In genomic region chr14:100645200-100645985, GRCh38 we compare ENCODE assay signal across 7 cellular contexts. TPM values are rescaled to one million over a fixed set of nuclear protein-coding genes. Genes with fewer than 3 reads are reported as not detected.
A peak's percentile ranks its signal among the peaks of the same experiment; 100 is the strongest.
DNase-seq lines count a peak whose midpoint lies in the region; ATAC-seq and TF ChIP-seq lines count a peak whose summit lies in the region.

No MANE protein-coding gene starts in this region.

- H3K9ac ChIP-seq in endodermal cell (ENCODE audit: extremely low read depth, low read length, poor library complexity, severe bottlenecking): no peak overlapping the region

- H3K27ac ChIP-seq in endodermal cell (ENCODE audit: low read depth, low read length): no peak overlapping the region

- H3K27me3 Mint-ChIP-seq in endodermal cell (ENCODE audit: insufficient read depth) (peaks cover 6% of the 10 kb centered on the region), mesothelial cell of epicardium (ENCODE audit: low read depth) (peaks cover 2% of the 10 kb centered on the region)

- TF ChIP-seq CTCF in endodermal cell (conservative IDR thresholded peaks at IDR 0.05) (peak; percentile 87), mesothelial cell of epicardium (IDR thresholded peaks at IDR 0.05; ENCODE audit: unreplicated experiment) (peak; percentile 63)

- H3K4me1 ChIP-seq in endodermal cell (ENCODE audit: control insufficient read depth, insufficient read depth, low read length): peaks cover 9% of the 10 kb centered on the region

- H3K36me3 Mint-ChIP-seq in endodermal cell (ENCODE audit: low read depth): no peaks in the 10 kb centered on the region
- no peaks in the 10 kb centered on the region for H3K36me3 Mint-ChIP-seq in mesothelial cell of epicardium

- no peak overlapping the region for H3K4me3 ChIP-seq in endodermal cell (ENCODE audit: low read length)

- peak; percentile 72 for ATAC-seq in GM18498 (IDR thresholded peaks at IDR 0.05; ENCODE audit: unreplicated experiment)

- H3K4me3 Mint-ChIP-seq in endodermal cell (peak overlapping the region; percentile 27), mesothelial cell of epicardium (no peak overlapping the region)

- peaks cover 11% of the 10 kb centered on the region for H3K9me3 ChIP-seq in endodermal cell (ENCODE audit: control insufficient read depth, low read length)

- H3K27me3 ChIP-seq in endodermal cell (ENCODE audit: control insufficient read depth, insufficient read depth, low read length, poor library complexity, severe bottlenecking): no peaks in the 10 kb centered on the region

- DNase-seq in HPDE6-E6E7 (ENCODE audit: extremely low spot score): peak; percentile 90
- DNase-seq in NOMO-1 (lab: John Stamatoyannopoulos, UW; ENCODE audit: unreplicated experiment in 2 of 2): peak; percentile 81 to 87
- peak; percentile 93 for DNase-seq in activated CD8-positive, alpha-beta memory T cell treated with anti-CD3 and anti-CD28 coated beads for 24 hours
- peak; percentile 97 for DNase-seq in endodermal cell
- DNase-seq in mesothelial cell of epicardium (ENCODE audit: low spot score in 2 of 2, unreplicated experiment in 2 of 2): peak; percentile 70 to 81
- peak; percentile 62 to 72 for DNase-seq in stimulated activated CD8-positive, alpha-beta memory T cell treated with anti-CD3 and anti-CD28 coated beads, Interleukin-4, amount 100 ng/mL, for 1 hour (ENCODE audit: low read depth in 2 of 2, low spot score in 1 of 2)

- peaks cover 12% of the 10 kb centered on the region for H3K4me1 Mint-ChIP-seq in endodermal cell
- peaks cover 1% of the 10 kb centered on the region for H3K4me1 Mint-ChIP-seq in mesothelial cell of epicardium

- WGBS in endodermal cell (ENCODE audit: insufficient coverage in 1 of 2, insufficient read length in 1 of 2), 2 experiments: 42 to 55% methylated on average over 7 to 12 of the region's 12 CpGs

- no peaks in the 10 kb centered on the region for H3K36me3 ChIP-seq in endodermal cell (ENCODE audit: control insufficient read depth, insufficient read depth, low read length)

- H3K27ac Mint-ChIP-seq in endodermal cell: no peak overlapping the region
- no peak overlapping the region for H3K27ac Mint-ChIP-seq in mesothelial cell of epicardium

- H3K9me3 Mint-ChIP-seq in endodermal cell (peaks cover 2% of the 10 kb centered on the region), mesothelial cell of epicardium (no peaks in the 10 kb centered on the region)

RNA-seq across cellular contexts. Expression of gene BEGAIN, which starts 58.2 kb away (rescaled TPM):
- total RNA-seq in endodermal cell (1 to 10 TPM in 1 of 2 donors, under 1 TPM in 1; 0.91 to 1.3 TPM), mesothelial cell of epicardium (4.7 to 6.7 TPM (median 5.1 TPM) in 3 replicates)
- polyA plus RNA-seq in endodermal cell (2013, experiment 1 of 2): 1.4 TPM
- polyA plus RNA-seq in endodermal cell (2013, experiment 2 of 2): 1.1 TPM
